ENCODE assay signal across 9 cellular contexts in genomic region chr12:81950871-81951270, GRCh38.
"Had no signal": no experiment of that assay in that cellular context is flagged by ENCODE, and none has a peak within 500 bp of the region (broad histone marks: within the 10 kb centered on the region; RNA-seq: fewer than 3 reads in every experiment).

No MANE protein-coding gene starts in this region.

- H3K4me3 Mint-ChIP-seq: HFFc6 had no signal

- H3K4me3 ChIP-seq: HAP-1, K562 had no signal

- FAIRE-seq: HTR-8/SVneo, K562 had no signal

- ATAC-seq: HCT116, K562 had no signal

- H3K27ac Mint-ChIP-seq: HFFc6 had no signal

- H3K36me3 ChIP-seq: HAP-1 had no signal

- H3K9me3 ChIP-seq: HAP-1 had no signal

- DNase-seq: GOT3, H7, HFFc6, IMR-90, KG1 had no signal
